ENCODE assay signal across 8 cellular contexts in genomic region chr18:62325806-62326645, GRCh38. TPM values are rescaled to one million over a fixed set of nuclear protein-coding genes. Genes with fewer than 3 reads are reported as not detected.
DNase-seq lines count a peak whose midpoint lies in the region; ATAC-seq, FAIRE-seq and TF ChIP-seq lines count a peak whose summit lies in the region.

No MANE protein-coding gene starts in this region.

- TF ChIP-seq POLR2A in HepG2 (IDR thresholded peaks at IDR 0.05; ENCODE audit: insufficient read depth in 1 of 2, low read depth in 2 of 2, low read length in 2 of 2) = no peak

- H3K4me1 ChIP-seq in GM23248 (ENCODE audit: insufficient read depth) (peaks cover 14% of the 10 kb centered on the region), OCI-LY7 (ENCODE audit: insufficient read depth, low read length, poor library complexity, severe bottlenecking) (no peaks in the 10 kb centered on the region), HepG2 (ENCODE audit: insufficient read depth, low read length) (peaks cover 64% of the 10 kb centered on the region), stomach smooth muscle (ENCODE audit: control insufficient read depth, insufficient read depth, low read length) (peaks cover 12% of the 10 kb centered on the region)

- H3K4me2 ChIP-seq in GM23248 (ENCODE audit: unreplicated experiment) (peak overlapping the region; percentile 67), OCI-LY7 (ENCODE audit: low read length) (peak overlapping the region; percentile 39; the same call in 1 of the 2 replicates), HepG2 (ENCODE audit: low read depth, low read length) (peak overlapping the region; percentile 79)

- H3K27me3 ChIP-seq in GM23248 (replicated peaks; ENCODE audit: insufficient read depth) (peaks cover 61% of the 10 kb centered on the region), HepG2 (ENCODE audit: control insufficient read depth in 1 of 2, insufficient read depth in 2 of 2, low read length in 2 of 2) (peaks cover 0 to 7% of the 10 kb centered on the region in 2 experiments; a peak in 2 of 5 replicates), stomach smooth muscle (ENCODE audit: control insufficient read depth in 1 of 2, insufficient read depth in 2 of 2, low read length in 2 of 2) (peaks cover 44 to 64% of the 10 kb centered on the region in 2 donors)

- in situ Hi-C loops in GM23248 (cut with MboI) = no loop called here
- in situ Hi-C loops in T47D (cut with HindIII; ENCODE audit: low pct_unique_long_range_greater_than_20kb, low sequenced_read_pairs) = no loop called here
- in situ Hi-C loops in HepG2 (cut with HindIII; ENCODE audit: extremely low pct_ligation_motif_present, low pct_unique_long_range_greater_than_20kb) = loop anchor here (10.0 kb wide), 1 partner anchor 69 kb away; no protein-coding TSS in a partner anchor

- POLR2A ChIA-PET in OCI-LY7 (lab: Charles Lee) (no interaction called here), HepG2 (lab: Yijun Ruan, JAX) (interaction anchor here (1.0 kb wide), 1 partner anchor 100 kb away, joined by 3 read pairs; no protein-coding TSS in a partner anchor)

- DNase-seq in DMS53 (lab: John Stamatoyannopoulos, UW) (peak; percentile 72), GM23248 (peak; percentile 48), OCI-LY7 (ENCODE audit: low spot score) (no peak), T47D (ENCODE audit: low read depth in 1 of 2, low spot score in 1 of 2) (peak; percentile 17 to 51), HepG2 (ENCODE audit: low spot score) (no peak), pons (ENCODE audit: low spot score) (no peak), GDM1 (lab: John Stamatoyannopoulos, UW) (no peak)

- CTCF ChIA-PET in OCI-LY7 (lab: Charles Lee; ENCODE audit: unreplicated experiment) (no interaction called here), HepG2 (lab: Yijun Ruan, JAX; ENCODE audit: low intra/inter-chr PET ratio, low total read pairs) (interaction anchor here (1.0 to 1.4 kb wide), 3 partner anchors 74 to 258 kb away, joined by 3 to 5 read pairs (median 4); no protein-coding TSS in a partner anchor)

- TF ChIP-seq EP300 in HepG2 (IDR thresholded peaks at IDR 0.05; ENCODE audit: low read depth in 2 of 2, low read length in 2 of 2) (no peak), HepG2 (CRISPR knock-in tag; IDR thresholded peaks at IDR 0.05; ENCODE audit: borderline replicate concordance) (no peak)

- H2AFZ ChIP-seq in GM23248 = peak overlapping the region; percentile 37
- no peak overlapping the region for H2AFZ ChIP-seq in OCI-LY7 (ENCODE audit: low read length)
- peak overlapping the region; percentile 7 for H2AFZ ChIP-seq in HepG2 (ENCODE audit: low read length)

- H3K9me3 ChIP-seq in GM23248 (ENCODE audit: low read depth) (no peaks in the 10 kb centered on the region), OCI-LY7 (ENCODE audit: low read length) (no peaks in the 10 kb centered on the region), HepG2 (ENCODE audit: low read length) (no peaks in the 10 kb centered on the region), stomach smooth muscle (ENCODE audit: control insufficient read depth in 2 of 2, low read length in 2 of 2) (no peaks in the 10 kb centered on the region)

- peaks cover 15% of the 10 kb centered on the region for H3F3A ChIP-seq in GM23248 (ENCODE audit: insufficient read depth)

- WGBS in GM23248 (ENCODE audit: low coverage in 1 of 2, low lambda C conversion rate in 2 of 2, missing lambda C conversion rate in 2 of 2), 2 experiments = 4 to 5% methylated on average over 45 of the region's 45 CpGs
- WGBS in HepG2 (ENCODE audit: low lambda C conversion rate) = 5% methylated on average over 26 of the region's 45 CpGs

- no peak overlapping the region for H3K27ac ChIP-seq in GM23248
- no peak overlapping the region for H3K27ac ChIP-seq in OCI-LY7 (ENCODE audit: low read depth, low read length, poor library complexity, severe bottlenecking)
- H3K27ac ChIP-seq in HepG2 (ENCODE audit: extremely low read length, insufficient read depth, low read length) = no peak overlapping the region
- no peak overlapping the region for H3K27ac ChIP-seq in stomach smooth muscle (ENCODE audit: low read length)

- H3K4me3 ChIP-seq in GM23248 = peak overlapping the region; percentile 63
- no peak overlapping the region for H3K4me3 ChIP-seq in OCI-LY7 (ENCODE audit: low read depth, low read length, poor library complexity, severe bottlenecking)
- H3K4me3 ChIP-seq in HepG2 (replicated peaks in 1 of 3; ENCODE audit: insufficient read depth in 1 of 3, low read depth in 2 of 3, low read length in 3 of 3) = peak overlapping the region; percentile 67 to 90 (median 79)
- H3K4me3 ChIP-seq in stomach smooth muscle (ENCODE audit: low read length in 2 of 2) = peak overlapping the region; percentile 51 to 71

- BruUV-seq in OCI-LY7 (replicated peaks; lab: Mats Ljungman, UMichigan) = no TSS peak
- TSS peak; percentile 58 for BruUV-seq in HepG2 (replicated peaks; lab: Mats Ljungman, UMichigan)

- H3K79me2 ChIP-seq in GM23248 (ENCODE audit: insufficient read depth) (no peaks in the 10 kb centered on the region), OCI-LY7 (ENCODE audit: insufficient read depth, low read depth, low read length) (no peaks in the 10 kb centered on the region), HepG2 (ENCODE audit: insufficient read depth, low read length) (peaks cover 14% of the 10 kb centered on the region)

- no peak for TF ChIP-seq RAD21 in HepG2 (CRISPR knock-in tag; IDR thresholded peaks at IDR 0.05)

- FAIRE-seq in HepG2 (lab: Jason Lieb, UNC) = peak; percentile 34

- H3K9ac ChIP-seq in GM23248 (no peak overlapping the region), HepG2 (ENCODE audit: insufficient read depth, low read depth, low read length) (peak overlapping the region; percentile 52), stomach smooth muscle (ENCODE audit: low read length in 2 of 2) (no peak overlapping the region)

- H3K9me2 ChIP-seq in GM23248 (ENCODE audit: insufficient read depth) = no peaks in the 10 kb centered on the region
- no peaks in the 10 kb centered on the region for H3K9me2 ChIP-seq in OCI-LY7 (ENCODE audit: insufficient read depth, low read length)

- no peak for TF ChIP-seq CTCF in OCI-LY7 (conservative IDR thresholded peaks at IDR 0.05; ENCODE audit: low read length)
- no peak for TF ChIP-seq CTCF in HepG2 (CRISPR knock-in tag; IDR thresholded peaks at IDR 0.05)

- ATAC-seq in HepG2 = peak; percentile 35

- H3K36me3 ChIP-seq in GM23248 (ENCODE audit: low read depth) = no peaks in the 10 kb centered on the region
- H3K36me3 ChIP-seq in OCI-LY7 (ENCODE audit: insufficient read depth, low read length) = no peaks in the 10 kb centered on the region
- no peaks in the 10 kb centered on the region for H3K36me3 ChIP-seq in HepG2 (replicated peaks in 1 of 2; ENCODE audit: control insufficient read depth in 1 of 2, insufficient read depth in 2 of 2, low read length in 2 of 2)
- H3K36me3 ChIP-seq in stomach smooth muscle (ENCODE audit: control insufficient read depth in 2 of 2, insufficient read depth in 2 of 2, low read length in 2 of 2) = no peaks in the 10 kb centered on the region

- H4K20me1 ChIP-seq in GM23248 (ENCODE audit: insufficient read depth) (no peaks in the 10 kb centered on the region), OCI-LY7 (ENCODE audit: insufficient read depth, low read length) (no peaks in the 10 kb centered on the region), HepG2 (ENCODE audit: insufficient read depth, low read length) (no peaks in the 10 kb centered on the region)

- intact Hi-C loops in OCI-LY7 (cut with micrococcal nuclease; ENCODE audit: unreplicated experiment) = no loop called here
- intact Hi-C loops in HepG2 (cut with micrococcal nuclease; ENCODE audit: unreplicated experiment) = loop anchor here (1.0 to 2.0 kb wide), 2 partner anchors 75 to 258 kb away; no protein-coding TSS in a partner anchor

RNA-seq across cellular contexts. Expression of gene TNFRSF11A, which starts 0.9 kb away (rescaled TPM):
- 0.22 TPM in 1 of 2 replicates, not detected in the other for total RNA-seq in GM23248 (2014; rRNA removed; shearing (Covaris generic))
- polyA plus RNA-seq in GM23248 (2016; fragmentation: Nextera tagmentation; extraction: Ambion mirVana) (0.09 TPM in 1 of 2 replicates, not detected in the other), HepG2 (2011; rRNA removed) (6.4 and 8.2 TPM in 2 replicates)
- not detected in 2 replicates for total RNA-seq in OCI-LY7 (2014; rRNA removed; shearing (Covaris generic))
- total RNA-seq in OCI-LY7 (2022) (not detected in 2 replicates), HepG2 (2016; rRNA removed; fragmentation: Illumina TruSeq; extraction: Trizol) (3.6 and 4.6 TPM in 2 replicates)
- 2.4 and 4.4 TPM in 2 replicates for total RNA-seq in HepG2 (2016; cell fraction: cytosol; rRNA removed; fragmentation: Illumina TruSeq; extraction: Trizol; ENCODE audit: low read depth)
- 4.2 and 4.6 TPM in 2 replicates for total RNA-seq in HepG2 (2016; cell fraction: insoluble cytoplasmic fraction; rRNA removed; fragmentation: Illumina TruSeq; extraction: Trizol)
- total RNA-seq in HepG2 (2016; cell fraction: membrane; rRNA removed; fragmentation: Illumina TruSeq; extraction: Trizol) = 2.7 and 3.6 TPM in 2 replicates
- total RNA-seq in HepG2 (2016; cell fraction: nucleus; rRNA removed; fragmentation: Illumina TruSeq; extraction: Trizol) = 7.2 and 7.4 TPM in 2 replicates
- 5.6 and 6.7 TPM in 2 replicates for polyA plus RNA-seq in HepG2 (2011; cell fraction: cytosol; rRNA removed)
- 8.3 and 10.7 TPM in 2 replicates for polyA plus RNA-seq in HepG2 (2011; cell fraction: nucleus; rRNA removed)
- 1.2 and 2.9 TPM in 2 replicates for polyA plus RNA-seq in HepG2 (2012)
- polyA plus RNA-seq in HepG2 (2016; cell fraction: cytosol; fragmentation: Illumina TruSeq; extraction: Trizol; ENCODE audit: low read depth) = 1.3 and 2.0 TPM in 2 replicates
- polyA plus RNA-seq in HepG2 (2016; cell fraction: insoluble cytoplasmic fraction; fragmentation: Illumina TruSeq; extraction: Trizol; ENCODE audit: low read depth) = 2.5 and 2.7 TPM in 2 replicates
- 2.9 and 3.0 TPM in 2 replicates for polyA plus RNA-seq in HepG2 (2016; cell fraction: membrane; fragmentation: Illumina TruSeq; extraction: Trizol; ENCODE audit: low read depth)
- 12.9 and 13.2 TPM in 2 replicates for polyA plus RNA-seq in HepG2 (2016; cell fraction: nucleus; fragmentation: Illumina TruSeq; extraction: Trizol; ENCODE audit: insufficient read depth, low read depth)
- polyA minus RNA-seq in HepG2 (2011; rRNA and poly(A)+ RNA removed; ENCODE audit: low replicate concordance) = 6.1 and 14.1 TPM in 2 replicates
- 6.1 and 7.0 TPM in 2 replicates for polyA minus RNA-seq in HepG2 (2011; cell fraction: cytosol; rRNA and poly(A)+ RNA removed)
- 8.5 and 10.9 TPM in 2 replicates for polyA minus RNA-seq in HepG2 (2011; cell fraction: nucleus; rRNA and poly(A)+ RNA removed)

Comparison
In these comparisons a context has a peak if more than half of its experiments do, and no peak if none do; other contexts are left out.
1. DNase-seq: peak in DMS53 (single experiment), GM23248 (single experiment) and T47D (2 of 2); none in OCI-LY7 (single experiment), HepG2 (single experiment), pons (single experiment) and GDM1 (single experiment).
2. Peak in every context shown above with its lines, with median percentiles within 50 percentile points of each other: H3K4me2 ChIP-seq.